ENCODE assay signal across 8 cellular contexts in the genomic region with DNA sequence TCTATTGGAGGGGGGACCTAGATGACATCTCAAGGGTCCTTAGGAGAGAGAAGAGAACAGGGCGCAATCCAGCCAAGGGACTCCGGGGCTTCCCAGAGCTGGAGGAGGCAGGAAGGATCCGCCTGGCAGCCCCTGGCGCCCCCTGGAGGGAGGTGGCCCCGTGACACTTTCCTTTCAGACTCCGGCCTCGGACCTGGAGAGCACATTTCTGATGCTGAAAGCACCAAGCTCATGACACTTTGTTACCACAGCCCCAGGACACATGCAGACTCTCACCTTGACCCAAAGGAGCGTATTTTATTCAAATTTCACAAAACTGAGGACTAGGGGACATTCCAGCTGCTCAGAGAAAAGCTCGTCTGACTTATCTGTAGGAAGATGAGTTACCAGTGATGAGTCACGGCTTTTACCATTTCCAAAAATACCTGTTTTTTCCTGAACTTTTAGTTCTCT. TPM values are rescaled to one million over a fixed set of nuclear protein-coding genes. Genes with fewer than 3 reads are reported as not detected.
A peak's percentile ranks its signal among the peaks of the same experiment; 100 is the strongest.
DNase-seq lines count a peak whose midpoint lies in the region; ATAC-seq and TF ChIP-seq lines count a peak whose summit lies in the region.

No MANE protein-coding gene starts in this region.

- H3K9me3 Mint-ChIP-seq in stimulated activated naive B cell treated with anti-CD40 and anti-IgM and Interleukin-4, amounts not matched to agents 10 μg/mL and 1 μg/mL and 100 μg/mL, for 72 hours = peaks cover 2 to 4% of the 10 kb centered on the region in 2 donors

- no peaks in the 10 kb centered on the region for H3F3A ChIP-seq in SU-DHL-6 (ENCODE audit: insufficient read depth)

- peak; percentile 66 for DNase-seq in AG08396 (ENCODE audit: low spot score)
- DNase-seq in HCT116 (ENCODE audit: low read depth, low spot score) = no peak
- peak; percentile 54 for DNase-seq in cerebellar cortex (ENCODE audit: low spot score)
- no peak for DNase-seq in left lobe of liver (ENCODE audit: low spot score)
- no peak for DNase-seq in stimulated activated naive B cell treated with anti-CD40 and anti-IgM and Interleukin-4, amounts not matched to agents 10 μg/mL and 1 μg/mL and 100 μg/mL, for 72 hours

- no peaks in the 10 kb centered on the region for H3K27me3 ChIP-seq in HCT116 (ENCODE audit: insufficient read depth, low read length)
- 0 out of 2 replicates have a peak, but pooled peaks cover 4% of the 10 kb centered on the region for H3K27me3 ChIP-seq in SU-DHL-6 (ENCODE audit: low read length)

- H3K4me3 ChIP-seq in HCT116 (replicated peaks in 1 of 2; ENCODE audit: low read depth in 1 of 2, low read length in 2 of 2) (no peak overlapping the region), SU-DHL-6 (ENCODE audit: insufficient read depth, low read length, poor library complexity, severe bottlenecking) (no peak overlapping the region)

- H3K27ac Mint-ChIP-seq in stimulated activated naive B cell treated with anti-CD40 and anti-IgM and Interleukin-4, amounts not matched to agents 10 μg/mL and 1 μg/mL and 100 μg/mL, for 72 hours = no peak overlapping the region

- TF ChIP-seq CTCF in HCT116 (IDR thresholded peaks at IDR 0.05 in 2 of 3, conservative IDR thresholded peaks at IDR 0.05 in 1 of 3; ENCODE audit: borderline replicate concordance in 1 of 3, insufficient read depth in 1 of 3, low read depth in 2 of 3, low read length in 2 of 3) (peak in 2 of 3 experiments; percentile 88 to 93; a peak in 4 of 6 replicates), SU-DHL-6 (IDR thresholded peaks at IDR 0.05; ENCODE audit: insufficient read depth, low read length, poor library complexity, severe bottlenecking) (peak; percentile 27)

- H3K9me3 ChIP-seq in HCT116 (ENCODE audit: control insufficient read depth in 1 of 2, insufficient read depth in 1 of 2, low read depth in 1 of 2, low read length in 2 of 2) (no peaks in the 10 kb centered on the region), SU-DHL-6 (ENCODE audit: insufficient read depth, low read length) (no peaks in the 10 kb centered on the region)

- no peak for TF ChIP-seq RAD21 in HCT116 (IDR thresholded peaks at IDR 0.05; ENCODE audit: low read depth)

- H3K4me1 ChIP-seq in HCT116 (ENCODE audit: control insufficient read depth in 1 of 2, insufficient read depth in 2 of 2, low read length in 2 of 2) = peaks cover 0 to 27% of the 10 kb centered on the region in 2 experiments

- H3K4me3 Mint-ChIP-seq in stimulated activated naive B cell treated with anti-CD40 and anti-IgM and Interleukin-4, amounts not matched to agents 10 μg/mL and 1 μg/mL and 100 μg/mL, for 72 hours = no peak overlapping the region

- H3K79me2 ChIP-seq in HCT116 (ENCODE audit: insufficient read depth, low read length) (no peaks in the 10 kb centered on the region), SU-DHL-6 (ENCODE audit: insufficient read depth, low read length) (no peaks in the 10 kb centered on the region)

- RAD21 ChIA-PET in HCT116 (lab: Charles Lee; ENCODE audit: low non-redundant PET in 1 of 2, low total read pairs in 2 of 2, uncharacterized antibody in 2 of 2, unreplicated experiment in 2 of 2) = interaction anchor here in 1 of 2 experiments (1.1 kb wide), 1 partner anchor 16 kb away, joined by 3 read pairs; no protein-coding TSS in a partner anchor

- peaks cover 0 to 1% of the 10 kb centered on the region in 2 donors for H3K36me3 Mint-ChIP-seq in stimulated activated naive B cell treated with anti-CD40 and anti-IgM and Interleukin-4, amounts not matched to agents 10 μg/mL and 1 μg/mL and 100 μg/mL, for 72 hours

- H3K9me2 ChIP-seq in HCT116 (ENCODE audit: insufficient read depth) (no peaks in the 10 kb centered on the region), SU-DHL-6 (replicated peaks; ENCODE audit: insufficient read depth, low read length) (no peaks in the 10 kb centered on the region)

- TF ChIP-seq POLR2A in HCT116 (IDR thresholded peaks at IDR 0.05; ENCODE audit: borderline replicate concordance, extremely low read depth, insufficient read depth, insufficient read length) = no peak

- intact Hi-C loops in HCT116 (cut with micrococcal nuclease) = no loop called here

- H3K27me3 Mint-ChIP-seq in stimulated activated naive B cell treated with anti-CD40 and anti-IgM and Interleukin-4, amounts not matched to agents 10 μg/mL and 1 μg/mL and 100 μg/mL, for 72 hours = peaks cover 35 to 50% of the 10 kb centered on the region in 2 donors

- BruUV-seq in HCT116 (replicated peaks; lab: Mats Ljungman, UMichigan) = no TSS peak

- H4K20me1 ChIP-seq in HCT116 (ENCODE audit: insufficient read depth) (no peaks in the 10 kb centered on the region), SU-DHL-6 (ENCODE audit: low read depth, low read length) (no peaks in the 10 kb centered on the region)

- no peaks in the 10 kb centered on the region for H3K36me3 ChIP-seq in HCT116 (ENCODE audit: control insufficient read depth in 1 of 2, insufficient read depth in 2 of 2, low read length in 2 of 2)
- H3K36me3 ChIP-seq in SU-DHL-6 (ENCODE audit: low read length) = no peaks in the 10 kb centered on the region

- ATAC-seq in HCT116 = peak; percentile 96
- ATAC-seq in left lobe of liver = peak; percentile 63
- ATAC-seq in stimulated activated naive B cell treated with anti-CD40 and anti-IgM and Interleukin-4, amounts not matched to agents 10 μg/mL and 1 μg/mL and 100 μg/mL, for 72 hours (replicated peaks) = peak; percentile 34 to 36
- ATAC-seq in GM18873 (IDR thresholded peaks at IDR 0.05; ENCODE audit: low FRiP score, unreplicated experiment) = no peak
- ATAC-seq in GM21619 (IDR thresholded peaks at IDR 0.05; ENCODE audit: unreplicated experiment) = no peak

- H3K4me2 ChIP-seq in HCT116 (ENCODE audit: low read length) (peak overlapping the region; percentile 60), SU-DHL-6 (ENCODE audit: low read depth, low read length, poor library complexity, severe bottlenecking) (no peak overlapping the region)

- H3K27ac ChIP-seq in HCT116 (ENCODE audit: low read depth, low read length) = no peak overlapping the region
- H3K27ac ChIP-seq in SU-DHL-6 (ENCODE audit: low read depth, low read length) = no peak overlapping the region

- peaks cover 3 to 5% of the 10 kb centered on the region in 2 donors for H3K4me1 Mint-ChIP-seq in stimulated activated naive B cell treated with anti-CD40 and anti-IgM and Interleukin-4, amounts not matched to agents 10 μg/mL and 1 μg/mL and 100 μg/mL, for 72 hours

- POLR2A ChIA-PET in HCT116 (lab: Charles Lee) = interaction anchor here (0.9 kb wide), 1 partner anchor 15 kb away, joined by 3 read pairs; no protein-coding TSS in a partner anchor

- H3K9ac ChIP-seq in HCT116 (ENCODE audit: low read length) (peak overlapping the region; percentile 24; the same call in 1 of the 2 replicates), SU-DHL-6 (ENCODE audit: low read length) (no peak overlapping the region)

- CTCF ChIA-PET in HCT116 (lab: Charles Lee) = interaction anchor here (0.7 to 1.7 kb wide), 18 partner anchors 8 to 172 kb away, joined by 3 to 18 read pairs (median 5); a partner anchor contains a TSS

- H2AFZ ChIP-seq in HCT116 (ENCODE audit: low read depth, low read length, poor library complexity, severe bottlenecking) (peak overlapping the region; percentile 88), SU-DHL-6 (ENCODE audit: low read depth, low read length, severe bottlenecking) (no peak overlapping the region)

TF ChIP-seq in HCT116, 20 proteins besides CTCF, POLR2A, EP300 and RAD21 (continues in another document):
- TF ChIP-seq EZH2 (IDR thresholded peaks at IDR 0.05) = no peak
- TF ChIP-seq SRF (IDR thresholded peaks at IDR 0.05; ENCODE audit: low read depth) = no peak
- no peak for TF ChIP-seq ZNF274 (IDR thresholded peaks at IDR 0.05; ENCODE audit: low read depth, low read length)
- TF ChIP-seq POLR2AphosphoS5 (IDR thresholded peaks at IDR 0.05; ENCODE audit: low read depth, low read length) = no peak
- TF ChIP-seq, protein P1, sequence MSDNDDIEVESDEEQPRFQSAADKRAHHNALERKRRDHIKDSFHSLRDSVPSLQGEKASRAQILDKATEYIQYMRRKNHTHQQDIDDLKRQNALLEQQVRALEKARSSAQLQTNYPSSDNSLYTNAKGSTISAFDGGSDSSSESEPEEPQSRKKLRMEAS (IDR thresholded peaks at IDR 0.05) = no peak
- no peak for TF ChIP-seq JUND (IDR thresholded peaks at IDR 0.05)
- no peak for TF ChIP-seq ZFX (IDR thresholded peaks at IDR 0.05)
- TF ChIP-seq, protein P2, sequence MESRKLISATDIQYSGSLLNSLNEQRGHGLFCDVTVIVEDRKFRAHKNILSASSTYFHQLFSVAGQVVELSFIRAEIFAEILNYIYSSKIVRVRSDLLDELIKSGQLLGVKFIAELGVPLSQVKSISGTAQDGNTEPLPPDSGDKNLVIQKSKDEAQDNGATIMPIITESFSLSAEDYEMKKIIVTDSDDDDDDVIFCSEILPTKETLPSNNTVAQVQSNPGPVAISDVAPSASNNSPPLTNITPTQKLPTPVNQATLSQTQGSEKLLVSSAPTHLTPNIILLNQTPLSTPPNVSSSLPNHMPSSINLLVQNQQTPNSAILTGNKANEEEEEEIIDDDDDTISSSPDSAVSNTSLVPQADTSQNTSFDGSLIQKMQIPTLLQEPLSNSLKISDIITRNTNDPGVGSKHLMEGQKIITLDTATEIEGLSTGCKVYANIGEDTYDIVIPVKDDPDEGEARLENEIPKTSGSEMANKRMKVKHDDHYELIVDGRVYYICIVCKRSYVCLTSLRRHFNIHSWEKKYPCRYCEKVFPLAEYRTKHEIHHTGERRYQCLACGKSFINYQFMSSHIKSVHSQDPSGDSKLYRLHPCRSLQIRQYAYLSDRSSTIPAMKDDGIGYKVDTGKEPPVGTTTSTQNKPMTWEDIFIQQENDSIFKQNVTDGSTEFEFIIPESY (IDR thresholded peaks at IDR 0.05; ENCODE audit: extremely low read depth, insufficient replicate concordance, low read length) = no peak
- no peak for TF ChIP-seq SIN3A (IDR thresholded peaks at IDR 0.05; ENCODE audit: low read depth)
- TF ChIP-seq, protein P3, sequence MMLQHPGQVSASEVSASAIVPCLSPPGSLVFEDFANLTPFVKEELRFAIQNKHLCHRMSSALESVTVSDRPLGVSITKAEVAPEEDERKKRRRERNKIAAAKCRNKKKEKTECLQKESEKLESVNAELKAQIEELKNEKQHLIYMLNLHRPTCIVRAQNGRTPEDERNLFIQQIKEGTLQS (IDR thresholded peaks at IDR 0.05) = no peak

RNA-seq across cellular contexts. Expression of a gene that starts 21.4 kb away (rescaled TPM):
- total RNA-seq in HCT116 (2021; ENCODE audit: unreplicated experiment) (20.5 TPM), left lobe of liver (17.5 TPM)
- polyA plus RNA-seq in HCT116 (2012) = 16.7 and 18.7 TPM in 2 replicates

Comparison
In these comparisons a context has a peak if more than half of its experiments do, and no peak if none do; other contexts are left out.
1. DNase-seq: peak in AG08396 (single experiment) and cerebellar cortex (single experiment); none in HCT116 (single experiment), left lobe of liver (single experiment) and stimulated activated naive B cell treated with anti-CD40 and anti-IgM and Interleukin-4, amounts not matched to agents 10 μg/mL and 1 μg/mL and 100 μg/mL, for 72 hours (single experiment).
2. ATAC-seq: peak in HCT116 (single experiment), left lobe of liver (single experiment) and stimulated activated naive B cell treated with anti-CD40 and anti-IgM and Interleukin-4, amounts not matched to agents 10 μg/mL and 1 μg/mL and 100 μg/mL, for 72 hours (2 of 2); none in GM18873 (single experiment) and GM21619 (single experiment).